ENCODE assay signal across 23 cellular contexts in genomic region chr2:29995241-29995640, GRCh38.
"Had no signal": no experiment of that assay in that cellular context is flagged by ENCODE, and none has a peak within 500 bp of the region (broad histone marks: within the 10 kb centered on the region; RNA-seq: fewer than 3 reads in every experiment).

No MANE protein-coding gene starts in this region.

- H3K36me3 ChIP-seq: colonic mucosa, esophagus squamous epithelium, gastrocnemius medialis, gastroesophageal sphincter, heart left ventricle, heart right ventricle had no signal

- H3K27ac Mint-ChIP-seq: dendritic cell treated with granulocyte-macrophage colony-stimulating factor and Interleukin-4, amounts not matched to agents 40 ng/mL and 50 ng/mL, for 4 days; effector memory CD8-positive, alpha-beta T cell had no signal

- H3K4me1 ChIP-seq: colonic mucosa, foreskin keratinocyte, gastrocnemius medialis, gastroesophageal sphincter, heart left ventricle, heart right ventricle had no signal

- H3K4me3 Mint-ChIP-seq: dendritic cell treated with granulocyte-macrophage colony-stimulating factor and Interleukin-4, amounts not matched to agents 40 ng/mL and 50 ng/mL, for 4 days; effector memory CD8-positive, alpha-beta T cell had no signal

- DNase-seq: colonic mucosa; cortex of kidney; dermis blood vessel endothelial cell; dorsolateral prefrontal cortex; effector CD4-positive, alpha-beta T cell; effector CD8-positive, alpha-beta T cell; effector memory CD4-positive, alpha-beta T cell; effector memory CD8-positive, alpha-beta T cell; erythroblast; esophagus squamous epithelium; foreskin fibroblast; foreskin keratinocyte; foreskin melanocyte; gastrocnemius medialis; glutamatergic neuron; head of caudate nucleus; heart left ventricle; heart right ventricle had no signal

- H3K9me3 Mint-ChIP-seq: effector memory CD8-positive, alpha-beta T cell had no signal

- ATAC-seq: effector memory CD8-positive, alpha-beta T cell; esophagus mucosa; foreskin keratinocyte; gastrocnemius medialis; gastroesophageal sphincter; heart left ventricle; heart right ventricle had no signal

- H3K4me3 ChIP-seq: colonic mucosa, coronary artery, dorsolateral prefrontal cortex, esophagus squamous epithelium, gastrocnemius medialis, gastroesophageal sphincter, heart left ventricle, heart right ventricle had no signal

- H3K9me3 ChIP-seq: colonic mucosa, esophagus squamous epithelium had no signal

- H3K27me3 ChIP-seq: colonic mucosa, esophagus squamous epithelium had no signal

- H3K27ac ChIP-seq: colonic mucosa, coronary artery, dorsolateral prefrontal cortex, epithelial cell of prostate, esophagus squamous epithelium, foreskin keratinocyte, gastrocnemius medialis, gastroesophageal sphincter, heart left ventricle, heart right ventricle had no signal
